15 cellular contexts compared by ENCODE assay signal in genomic region chr14:103501041-103501870, GRCh38. TPM values are rescaled to one million over a fixed set of nuclear protein-coding genes. Genes with fewer than 3 reads are reported as not detected.
DNase-seq lines count a peak whose midpoint lies in the region; ATAC-seq and TF ChIP-seq lines count a peak whose summit lies in the region.
"Had no signal": no experiment of that assay in that cellular context is flagged by ENCODE, and none has a peak within 500 bp of the region (broad histone marks: within the 10 kb centered on the region; RNA-seq: fewer than 3 reads in every experiment).

No MANE protein-coding gene starts in this region.

- peaks cover 78% of the 10 kb centered on the region for H3K36me3 ChIP-seq in left ventricle myocardium inferior

- no peaks in the 10 kb centered on the region for H3K27me3 ChIP-seq in left ventricle myocardium inferior (ENCODE audit: low read depth)
- H3K27me3 ChIP-seq: Peyer's patch had no signal

- peaks cover 9% of the 10 kb centered on the region for H3K4me1 Mint-ChIP-seq in neural crest cell
- H3K4me1 Mint-ChIP-seq in activated naive CD8-positive, alpha-beta T cell treated with anti-CD3 and anti-CD28 coated beads for 36 hours: peaks cover 10% of the 10 kb centered on the region

- TF ChIP-seq CTCF in left ventricle myocardium inferior (IDR thresholded peaks at IDR 0.05; ENCODE audit: borderline replicate concordance) (no peak), neural crest cell (conservative IDR thresholded peaks at IDR 0.05) (no peak)

- no peaks in the 10 kb centered on the region for H3K9me3 Mint-ChIP-seq in neural crest cell
- H3K9me3 Mint-ChIP-seq in activated naive CD8-positive, alpha-beta T cell treated with anti-CD3 and anti-CD28 coated beads for 36 hours: no peaks in the 10 kb centered on the region
- H3K9me3 Mint-ChIP-seq: type B pancreatic cell had no signal

- DNase-seq in left ventricle myocardium inferior (no peak), Right ventricle myocardium inferior (ENCODE audit: missing footprints) (no peak), cerebellar cortex (ENCODE audit: low spot score) (peak; percentile 42), neural crest cell (ENCODE audit: low read depth, low spot score) (no peak), NCI-H2081 treated with DMSO at 0.1 percent for 48 hours (lab: John Stamatoyannopoulos, UW) (no peak), MV-4-11 (lab: John Stamatoyannopoulos, UW) (no peak)
- no peak for DNase-seq in activated naive CD8-positive, alpha-beta T cell treated with anti-CD3 and anti-CD28 coated beads for 36 hours
- DNase-seq: activated CD4-positive, CD25-positive, alpha-beta regulatory T cell; DMS 273 treated with DMSO at 0.1 percent for 48 hours; kidney; NCI-H1694; NCI-H69 had no signal

- H3K27ac ChIP-seq in left ventricle myocardium inferior (replicated peaks): peak overlapping the region; percentile 27
- H3K27ac ChIP-seq: Peyer's patch had no signal

- H3K9me3 ChIP-seq in left ventricle myocardium inferior (replicated peaks): no peaks in the 10 kb centered on the region
- H3K9me3 ChIP-seq: Peyer's patch had no signal

- intact Hi-C loops in left ventricle myocardium inferior (cut with micrococcal nuclease) (no loop called here), Right ventricle myocardium inferior (cut with DNase I) (no loop called here)

- no peaks in the 10 kb centered on the region for H3K27me3 Mint-ChIP-seq in neural crest cell (ENCODE audit: low read depth)
- H3K27me3 Mint-ChIP-seq in activated naive CD8-positive, alpha-beta T cell treated with anti-CD3 and anti-CD28 coated beads for 36 hours: no peaks in the 10 kb centered on the region
- H3K27me3 Mint-ChIP-seq: type B pancreatic cell had no signal

- H3K27ac Mint-ChIP-seq in neural crest cell (ENCODE audit: unreplicated experiment): peak overlapping the region; percentile 73
- H3K27ac Mint-ChIP-seq in activated naive CD8-positive, alpha-beta T cell treated with anti-CD3 and anti-CD28 coated beads for 36 hours: no peak overlapping the region

- no peak overlapping the region for H3K4me3 ChIP-seq in left ventricle myocardium inferior
- H3K4me3 ChIP-seq: Peyer's patch had no signal

- no peak overlapping the region for H3K4me3 Mint-ChIP-seq in neural crest cell
- H3K4me3 Mint-ChIP-seq in activated naive CD8-positive, alpha-beta T cell treated with anti-CD3 and anti-CD28 coated beads for 36 hours: no peak overlapping the region
- H3K4me3 Mint-ChIP-seq: type B pancreatic cell had no signal

- peaks cover 40% of the 10 kb centered on the region for H3K4me1 ChIP-seq in left ventricle myocardium inferior
- H3K4me1 ChIP-seq: Peyer's patch had no signal

- peaks cover 20% of the 10 kb centered on the region for H3K36me3 Mint-ChIP-seq in neural crest cell (ENCODE audit: low read depth)
- peaks cover 21% of the 10 kb centered on the region for H3K36me3 Mint-ChIP-seq in activated naive CD8-positive, alpha-beta T cell treated with anti-CD3 and anti-CD28 coated beads for 36 hours

- ATAC-seq in Right ventricle myocardium inferior (no peak), GM21360 (IDR thresholded peaks at IDR 0.05; ENCODE audit: unreplicated experiment) (no peak)

RNA-seq across cellular contexts. Expression of gene CKB, which starts 21.4 kb away (rescaled TPM):
- total RNA-seq in left ventricle myocardium inferior: 661 TPM
- total RNA-seq in Right ventricle myocardium inferior: 577 TPM
- total RNA-seq in neural crest cell: 961 and 996 TPM in 2 replicates
- total RNA-seq in activated naive CD8-positive, alpha-beta T cell treated with anti-CD3 and anti-CD28 coated beads for 36 hours: 1 to 10 TPM; 3.1 to 3.3 TPM

RNA-seq across cellular contexts. Expression of gene TRMT61A, which starts 27.7 kb away (rescaled TPM):
- total RNA-seq in left ventricle myocardium inferior (5.9 TPM), Right ventricle myocardium inferior (5.6 TPM), neural crest cell (10.9 and 12.5 TPM in 2 replicates)
- 10 to 100 TPM; 20.6 to 22.1 TPM for total RNA-seq in activated naive CD8-positive, alpha-beta T cell treated with anti-CD3 and anti-CD28 coated beads for 36 hours

Comparison
In these comparisons a context has a peak if more than half of its experiments do, and no peak if none do; other contexts are left out.
1. RNA of gene CKB, which starts 21.4 kb away (total RNA-seq): 961 to 996 TPM in neural crest cell, 661 TPM in left ventricle myocardium inferior (single experiment) and 577 TPM in Right ventricle myocardium inferior (single experiment); 3.1 to 3.3 TPM in activated naive CD8-positive, alpha-beta T cell treated with anti-CD3 and anti-CD28 coated beads for 36 hours; every median in the first group is over 100 times any median in the second.